19 cellular contexts compared by ENCODE assay signal in genomic region chr21:37443683-37444082, GRCh38.
A peak's percentile ranks its signal among the peaks of the same experiment; 100 is the strongest.
DNase-seq lines count a peak whose midpoint lies in the region; ATAC-seq, FAIRE-seq and TF ChIP-seq lines count a peak whose summit lies in the region.
"Had no signal": no experiment of that assay in that cellular context is flagged by ENCODE, and none has a peak within 500 bp of the region (broad histone marks: within the 10 kb centered on the region; RNA-seq: fewer than 3 reads in every experiment).

No MANE protein-coding gene starts in this region.

- H3K27me3 Mint-ChIP-seq in memory B cell: no peaks in the 10 kb centered on the region
- no peaks in the 10 kb centered on the region for H3K27me3 Mint-ChIP-seq in type B pancreatic cell
- H3K27me3 Mint-ChIP-seq: B cell had no signal

- H3K36me3 ChIP-seq in HepG2 (replicated peaks in 1 of 2; ENCODE audit: control insufficient read depth in 1 of 2, insufficient read depth in 2 of 2, low read length in 2 of 2) (peaks cover 0 to 2% of the 10 kb centered on the region in 2 experiments; a peak in 2 of 5 replicates), right lobe of liver (no peaks in the 10 kb centered on the region)
- H3K36me3 ChIP-seq: MG63 had no signal

- BruUV-seq in HepG2 (replicated peaks; lab: Mats Ljungman, UMichigan): no TSS peak

- peaks cover 97% of the 10 kb centered on the region for H3K79me2 ChIP-seq in HepG2 (ENCODE audit: insufficient read depth, low read length)

- DNase-seq in HepG2 (ENCODE audit: low spot score): no peak
- DNase-seq in right lobe of liver: no peak
- DNase-seq in LNCaP clone FGC (ENCODE audit: low read depth): no peak
- DNase-seq in memory B cell (ENCODE audit: low spot score in 2 of 2): no peak
- DNase-seq in type B pancreatic cell (ENCODE audit: extremely low spot score, unreplicated experiment): no peak
- no peak for DNase-seq in caudate nucleus (lab: John Stamatoyannopoulos, UW)
- no peak for DNase-seq in stimulated activated CD4-positive, alpha-beta T cell treated with anti-CD3 and anti-CD28 coated beads, Interleukin-12 subunit alpha, Interleukin-12 subunit beta, amount 100 ng/mL, for 4 hours
- DNase-seq in T-helper 2 cell: no peak
- DNase-seq: ACHN, DMS 273 treated with DMSO at 0.1 percent for 48 hours, GOT3, MG63, NCI-H1105 treated with DMSO at 0.1 percent for 48 hours, NCI-H187, NCI-H774 had no signal

- TF ChIP-seq POLR2A in HepG2 (IDR thresholded peaks at IDR 0.05; ENCODE audit: insufficient read depth in 1 of 2, low read depth in 2 of 2, low read length in 2 of 2): no peak
- no peak for TF ChIP-seq POLR2A in right lobe of liver (IDR thresholded peaks at IDR 0.05)

- no peak for TF ChIP-seq CTCF in HepG2 (CRISPR knock-in tag; IDR thresholded peaks at IDR 0.05)
- no peak for TF ChIP-seq CTCF in right lobe of liver (IDR thresholded peaks at IDR 0.05)
- TF ChIP-seq CTCF in LNCaP clone FGC (IDR thresholded peaks at IDR 0.05; ENCODE audit: control insufficient read depth, extremely low read depth, insufficient read depth): no peak
- TF ChIP-seq CTCF in type B pancreatic cell (conservative IDR thresholded peaks at IDR 0.05): no peak

- H3K27ac ChIP-seq in HepG2 (ENCODE audit: extremely low read length, insufficient read depth, low read length) (no peak overlapping the region), right lobe of liver (no peak overlapping the region), caudate nucleus (ENCODE audit: low read depth, low read length) (no peak overlapping the region)
- H3K27ac ChIP-seq: KMS-11 had no signal

- no peak overlapping the region for H2AFZ ChIP-seq in HepG2 (ENCODE audit: low read length)

- peaks cover 51% of the 10 kb centered on the region for H3K4me1 Mint-ChIP-seq in memory B cell
- H3K4me1 Mint-ChIP-seq in type B pancreatic cell (ENCODE audit: unreplicated experiment): peaks cover 29% of the 10 kb centered on the region

- H3K4me2 ChIP-seq in HepG2 (ENCODE audit: low read depth, low read length): no peak overlapping the region
- H3K4me2 ChIP-seq: KMS-11 had no signal

- ATAC-seq in HepG2 (no peak), right lobe of liver (no peak), memory B cell (ENCODE audit: low read depth) (no peak)
- ATAC-seq: Panc1, Right ventricle myocardium inferior had no signal

- H3K4me3 Mint-ChIP-seq in memory B cell (no peak overlapping the region), type B pancreatic cell (no peak overlapping the region)
- H3K4me3 Mint-ChIP-seq: B cell had no signal

- TF ChIP-seq EP300 in HepG2 (IDR thresholded peaks at IDR 0.05; ENCODE audit: low read depth in 2 of 2, low read length in 2 of 2) (no peak), HepG2 (CRISPR knock-in tag; IDR thresholded peaks at IDR 0.05; ENCODE audit: borderline replicate concordance) (no peak)

- no peak overlapping the region for H3K9ac ChIP-seq in HepG2 (ENCODE audit: insufficient read depth, low read depth, low read length)
- H3K9ac ChIP-seq: KMS-11 had no signal

- CTCF ChIA-PET in HepG2 (lab: Yijun Ruan, JAX; ENCODE audit: low intra/inter-chr PET ratio, low total read pairs): no interaction called here

- WGBS in HepG2 (ENCODE audit: low lambda C conversion rate): 92% methylated on average over 4 of the region's 4 CpGs
- 83% methylated on average over 4 of the region's 4 CpGs for WGBS in right lobe of liver (ENCODE audit: insufficient coverage, low coverage, low lambda C conversion rate, missing lambda C conversion rate)

- no peaks in the 10 kb centered on the region for H3K27me3 ChIP-seq in HepG2 (ENCODE audit: control insufficient read depth in 1 of 2, insufficient read depth in 2 of 2, low read length in 2 of 2)
- H3K27me3 ChIP-seq in right lobe of liver: no peaks in the 10 kb centered on the region
- H3K27me3 ChIP-seq: MG63 had no signal

- H3K36me3 Mint-ChIP-seq in memory B cell (peaks cover 11% of the 10 kb centered on the region), type B pancreatic cell (peaks cover 32% of the 10 kb centered on the region)

- in situ Hi-C loops in HepG2 (cut with HindIII; ENCODE audit: extremely low pct_ligation_motif_present, low pct_unique_long_range_greater_than_20kb): no loop called here

- no peaks in the 10 kb centered on the region for H3K9me3 ChIP-seq in HepG2 (ENCODE audit: low read length)
- H3K9me3 ChIP-seq in right lobe of liver: no peaks in the 10 kb centered on the region

- POLR2A ChIA-PET in HepG2 (lab: Yijun Ruan, JAX): no interaction called here

- H3K9me3 Mint-ChIP-seq in memory B cell (no peaks in the 10 kb centered on the region), type B pancreatic cell (no peaks in the 10 kb centered on the region)

- intact Hi-C loops in HepG2 (cut with micrococcal nuclease; ENCODE audit: unreplicated experiment) (no loop called here), right lobe of liver (cut with DNase I) (no loop called here)

- FAIRE-seq in HepG2 (lab: Jason Lieb, UNC): no peak

- H3K4me3 ChIP-seq in HepG2 (replicated peaks in 1 of 3; ENCODE audit: insufficient read depth in 1 of 3, low read depth in 2 of 3, low read length in 3 of 3): no peak overlapping the region
- H3K4me3 ChIP-seq in right lobe of liver: no peak overlapping the region
- H3K4me3 ChIP-seq in LNCaP clone FGC (ENCODE audit: low read depth, low read length): peak overlapping the region; percentile 16; the same call in 1 of the 2 replicates
- H3K4me3 ChIP-seq: MG63 had no signal

- H3K27ac Mint-ChIP-seq in memory B cell: peak overlapping the region; percentile 5
- H3K27ac Mint-ChIP-seq in type B pancreatic cell: peak overlapping the region; percentile 48
- H3K27ac Mint-ChIP-seq: B cell had no signal

- H3K4me1 ChIP-seq in HepG2 (ENCODE audit: insufficient read depth, low read length) (peaks cover 16% of the 10 kb centered on the region), right lobe of liver (peaks cover 0 to 13% (median 0%) of the 10 kb centered on the region in 4 donors)

- TF ChIP-seq RAD21 in HepG2 (CRISPR knock-in tag; IDR thresholded peaks at IDR 0.05): no peak

- H4K20me1 ChIP-seq in HepG2 (ENCODE audit: insufficient read depth, low read length): peaks cover 44% of the 10 kb centered on the region

TF ChIP-seq in HepG2, 621 proteins besides CTCF, POLR2A, EP300 and RAD21:
- TF ChIP-seq ATF7 (IDR thresholded peaks at IDR 0.05) (peak; percentile 71), ATF7 (CRISPR knock-in tag; IDR thresholded peaks at IDR 0.05) (no peak), TGIF2 (CRISPR knock-in tag; IDR thresholded peaks at IDR 0.05) (no peak)
